In the genomic region with DNA sequence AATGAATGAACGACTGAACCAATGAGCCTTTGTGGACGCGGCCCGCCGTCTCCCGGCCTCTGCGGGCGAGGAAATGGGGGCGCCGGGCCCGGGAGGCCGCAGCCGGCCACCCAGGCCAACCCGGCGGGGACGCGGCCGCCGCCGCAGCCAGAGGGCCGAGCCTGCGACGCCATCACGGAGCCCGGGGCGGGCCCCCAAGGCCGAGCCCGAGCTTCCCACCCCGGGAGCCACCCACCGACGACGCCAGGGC, we compare ENCODE assay signal across 8 cellular contexts. TPM values are rescaled to one million over a fixed set of nuclear protein-coding genes. Genes with fewer than 3 reads are reported as not detected.
DNase-seq lines count a peak whose midpoint lies in the region; ATAC-seq and TF ChIP-seq lines count a peak whose summit lies in the region.

No MANE protein-coding gene starts in this region.

- H3K4me3 ChIP-seq in GM06990 (replicated peaks; ENCODE audit: low read depth, low read length): peak overlapping the region; percentile 93
- H3K4me3 ChIP-seq in KMS-11 (IDR thresholded peaks at IDR 0.05; ENCODE audit: insufficient read depth, low read depth, low read length): no peak overlapping the region
- peak overlapping the region; percentile 74 for H3K4me3 ChIP-seq in effector memory CD4-positive, alpha-beta T cell (ENCODE audit: insufficient read depth, low read depth, low read length, poor library complexity, severe bottlenecking)
- peak overlapping the region; percentile 83 for H3K4me3 ChIP-seq in ovary

- no peaks in the 10 kb centered on the region for H3K9me3 ChIP-seq in effector memory CD4-positive, alpha-beta T cell (ENCODE audit: control insufficient read depth, low read length)
- H3K9me3 ChIP-seq in ovary: no peaks in the 10 kb centered on the region

- H3K27ac ChIP-seq in KMS-11: peak overlapping the region; percentile 92
- H3K27ac ChIP-seq in effector memory CD4-positive, alpha-beta T cell (ENCODE audit: insufficient read depth, low read length, poor library complexity, severe bottlenecking): peak overlapping the region; percentile 87
- peak overlapping the region; percentile 72 to 93 for H3K27ac ChIP-seq in ovary

- H3K36me3 ChIP-seq in GM06990 (ENCODE audit: control insufficient read depth, insufficient read depth, low read length) (peaks cover 6% of the 10 kb centered on the region), KMS-11 (ENCODE audit: insufficient read depth) (peaks cover 6% of the 10 kb centered on the region; the same call in 1 of the 2 replicates), ovary (no peaks in the 10 kb centered on the region)
- H3K36me3 ChIP-seq in effector memory CD4-positive, alpha-beta T cell (ENCODE audit: control insufficient read depth, insufficient read depth, low read length): peaks cover 6% of the 10 kb centered on the region

- H3K4me1 ChIP-seq in KMS-11 (ENCODE audit: low read depth, poor library complexity, severe bottlenecking) (peaks cover 24% of the 10 kb centered on the region), ovary (ENCODE audit: insufficient read depth) (peaks cover 7% of the 10 kb centered on the region)
- peaks cover 17% of the 10 kb centered on the region for H3K4me1 ChIP-seq in effector memory CD4-positive, alpha-beta T cell (ENCODE audit: control insufficient read depth, insufficient read depth, low read length, poor library complexity, severe bottlenecking)

- intact Hi-C loops in ovary (cut with DNase I): no loop called here

- 0% methylated on average over 8 to 32 of the region's 32 CpGs for WGBS in ovary, 3 donors

- H2AFZ ChIP-seq in KMS-11 (ENCODE audit: low read depth): peak overlapping the region; percentile 87

- H4K20me1 ChIP-seq in KMS-11 (ENCODE audit: insufficient read depth): no peaks in the 10 kb centered on the region

- DNase-seq in GM06990 (ENCODE audit: extremely low read depth, insufficient read length) (no peak), ovary (peak in 1 of 5 donors; percentile 19)
- DNase-seq in effector memory CD4-positive, alpha-beta T cell: no peak
- no peak for DNase-seq in effector CD8-positive, alpha-beta T cell (lab: John Stamatoyannopoulos, UW)

- no peak for ATAC-seq in GM19023 (IDR thresholded peaks at IDR 0.05; ENCODE audit: unreplicated experiment)
- no peak for ATAC-seq in GM21423 (IDR thresholded peaks at IDR 0.05; ENCODE audit: unreplicated experiment)
- no peak for ATAC-seq in HG03469 (IDR thresholded peaks at IDR 0.05; ENCODE audit: unreplicated experiment)

- H3K9ac ChIP-seq in KMS-11: peak overlapping the region; percentile 89

- H3K4me2 ChIP-seq in KMS-11: peak overlapping the region; percentile 87; the same call in 1 of the 2 replicates

- TF ChIP-seq CTCF in GM06990 (IDR thresholded peaks at IDR 0.05; ENCODE audit: insufficient read depth, low read length, poor library complexity, severe bottlenecking): no peak
- TF ChIP-seq CTCF in KMS-11 (conservative IDR thresholded peaks at IDR 0.05; ENCODE audit: low read depth, low read length): no peak
- TF ChIP-seq CTCF in ovary (IDR thresholded peaks at IDR 0.05): no peak

- no peak for TF ChIP-seq EP300 in ovary (IDR thresholded peaks at IDR 0.05)

- H3K79me2 ChIP-seq in KMS-11 (ENCODE audit: insufficient read depth, low read depth): peaks cover 60% of the 10 kb centered on the region

- TF ChIP-seq POLR2A in ovary (IDR thresholded peaks at IDR 0.05): no peak

- H3K27me3 ChIP-seq in GM06990 (replicated peaks; ENCODE audit: control insufficient read depth, insufficient read depth, low read length) (no peaks in the 10 kb centered on the region), KMS-11 (ENCODE audit: insufficient read depth, low read depth) (no peaks in the 10 kb centered on the region), ovary (no peaks in the 10 kb centered on the region)
- no peaks in the 10 kb centered on the region for H3K27me3 ChIP-seq in effector memory CD4-positive, alpha-beta T cell (replicated peaks; ENCODE audit: control insufficient read depth, insufficient read depth, low read length, poor library complexity, severe bottlenecking)

RNA-seq across cellular contexts. Expression of a gene that starts 0.2 kb away (rescaled TPM):
- 10 to 100 TPM; 29.1 to 81.9 (median 57.0) TPM for total RNA-seq in ovary
- polyA plus RNA-seq in ovary: 10 to 100 TPM; 27.0 to 37.1 TPM

RNA-seq across cellular contexts. Expression of a gene that starts 0.3 kb away (rescaled TPM):
- total RNA-seq in ovary: 10 to 100 TPM; 11.2 to 27.5 (median 14.8) TPM
- polyA plus RNA-seq in ovary: 10 to 100 TPM in 1 of 2 donors, 1 to 10 TPM in 1; 7.0 to 14.6 TPM

RNA-seq across cellular contexts. Expression of a gene that starts 30.7 kb away (rescaled TPM):
- total RNA-seq in ovary: 10 to 100 TPM in 6 of 7 donors, 1 to 10 TPM in 1; 9.5 to 34.3 (median 23.2) TPM
- 10 to 100 TPM in 1 of 2 donors, 1 to 10 TPM in 1; 6.5 to 18.8 TPM for polyA plus RNA-seq in ovary
